In genomic region chrX:10012776-10013175, GRCh38 we compare ENCODE assay signal across 18 cellular contexts. TPM values are rescaled to one million over a fixed set of nuclear protein-coding genes. Genes with fewer than 3 reads are reported as not detected.
DNase-seq lines count a peak whose midpoint lies in the region; ATAC-seq, FAIRE-seq and TF ChIP-seq lines count a peak whose summit lies in the region.
"Had no signal": no experiment of that assay in that cellular context is flagged by ENCODE, and none has a peak within 500 bp of the region (broad histone marks: within the 10 kb centered on the region; RNA-seq: fewer than 3 reads in every experiment).

No MANE protein-coding gene starts in this region.

- no peaks in the 10 kb centered on the region for H4K20me1 ChIP-seq in MM.1S (ENCODE audit: insufficient read depth, low read length)

- H3K9ac ChIP-seq in MM.1S (ENCODE audit: low read length), result no peak overlapping the region

- no peak overlapping the region for H3K4me3 ChIP-seq in MM.1S (ENCODE audit: low read length)
- H3K4me3 ChIP-seq: adrenal gland, gastroesophageal sphincter had no signal

- peaks cover 6% of the 10 kb centered on the region for H3K36me3 Mint-ChIP-seq in T-helper 2 cell treated with Interferon-gamma antibody and Interleukin-4, amounts not matched to agents 5 μg/mL and 100 μg/mL, for 36 hours (ENCODE audit: low read depth)
- peaks cover 4% of the 10 kb centered on the region for H3K36me3 Mint-ChIP-seq in activated naive CD8-positive, alpha-beta T cell treated with anti-CD3 and anti-CD28 coated beads, Interleukin-2, amount 10 ng/mL, durations not matched to agents 7 days and 5 days
- peaks cover 5% of the 10 kb centered on the region for H3K36me3 Mint-ChIP-seq in nephron (ENCODE audit: low read depth)

- H3K27ac Mint-ChIP-seq in T-helper 2 cell treated with Interferon-gamma antibody and Interleukin-4, amounts not matched to agents 5 μg/mL and 100 μg/mL, for 36 hours, result peak overlapping the region; percentile 33
- H3K27ac Mint-ChIP-seq in activated naive CD8-positive, alpha-beta T cell treated with anti-CD3 and anti-CD28 coated beads, Interleukin-2, amount 10 ng/mL, durations not matched to agents 7 days and 5 days, result peak overlapping the region; percentile 72
- peak overlapping the region; percentile 4 to 85 (median 49) for H3K27ac Mint-ChIP-seq in nephron

- H3K4me2 ChIP-seq in MM.1S (ENCODE audit: low read depth, low read length), result no peak overlapping the region

- H3K36me3 ChIP-seq in MM.1S (replicated peaks; ENCODE audit: insufficient read depth, low read length), result no peaks in the 10 kb centered on the region
- H3K36me3 ChIP-seq: adrenal gland, gastroesophageal sphincter had no signal

- no peaks in the 10 kb centered on the region for H3K27me3 ChIP-seq in MM.1S (replicated peaks; ENCODE audit: insufficient read depth, low read length)
- H3K27me3 ChIP-seq: gastroesophageal sphincter had no signal

- H3K27me3 Mint-ChIP-seq in T-helper 2 cell treated with Interferon-gamma antibody and Interleukin-4, amounts not matched to agents 5 μg/mL and 100 μg/mL, for 36 hours (ENCODE audit: low read depth), result peaks cover 10% of the 10 kb centered on the region
- H3K27me3 Mint-ChIP-seq in activated naive CD8-positive, alpha-beta T cell treated with anti-CD3 and anti-CD28 coated beads, Interleukin-2, amount 10 ng/mL, durations not matched to agents 7 days and 5 days, result peaks cover 11% of the 10 kb centered on the region
- H3K27me3 Mint-ChIP-seq in nephron (ENCODE audit: low read depth), result peaks cover 5% of the 10 kb centered on the region

- H3K4me1 Mint-ChIP-seq in T-helper 2 cell treated with Interferon-gamma antibody and Interleukin-4, amounts not matched to agents 5 μg/mL and 100 μg/mL, for 36 hours (ENCODE audit: low read depth), result peaks cover 28% of the 10 kb centered on the region
- H3K4me1 Mint-ChIP-seq in activated naive CD8-positive, alpha-beta T cell treated with anti-CD3 and anti-CD28 coated beads, Interleukin-2, amount 10 ng/mL, durations not matched to agents 7 days and 5 days, result peaks cover 21% of the 10 kb centered on the region
- H3K4me1 Mint-ChIP-seq in nephron, result peaks cover 34% of the 10 kb centered on the region

- H3K4me3 Mint-ChIP-seq in T-helper 2 cell treated with Interferon-gamma antibody and Interleukin-4, amounts not matched to agents 5 μg/mL and 100 μg/mL, for 36 hours, result peak overlapping the region; percentile 57
- peak overlapping the region; percentile 19 for H3K4me3 Mint-ChIP-seq in activated naive CD8-positive, alpha-beta T cell treated with anti-CD3 and anti-CD28 coated beads, Interleukin-2, amount 10 ng/mL, durations not matched to agents 7 days and 5 days
- peak overlapping the region; percentile 58 to 70 (median 61) for H3K4me3 Mint-ChIP-seq in nephron

- H3K9me3 Mint-ChIP-seq in T-helper 2 cell treated with Interferon-gamma antibody and Interleukin-4, amounts not matched to agents 5 μg/mL and 100 μg/mL, for 36 hours, result no peaks in the 10 kb centered on the region
- H3K9me3 Mint-ChIP-seq in activated naive CD8-positive, alpha-beta T cell treated with anti-CD3 and anti-CD28 coated beads, Interleukin-2, amount 10 ng/mL, durations not matched to agents 7 days and 5 days, result no peaks in the 10 kb centered on the region
- H3K9me3 Mint-ChIP-seq in nephron, result peaks cover 13% of the 10 kb centered on the region

- POLR2A ChIA-PET in activated naive CD8-positive, alpha-beta T cell treated with anti-CD3 and anti-CD28 coated beads, Interleukin-2, amount 10 ng/mL, durations not matched to agents 7 days and 5 days (lab: Charles Lee), result interaction anchor here (1.9 to 2.2 kb wide), 2 partner anchors 11 to 98 kb away, joined by 4 to 7 read pairs; no protein-coding TSS in a partner anchor

- no peak for TF ChIP-seq POLR2A in GM12892 (IDR thresholded peaks at IDR 0.05; ENCODE audit: low read depth, low read length)

- no peaks in the 10 kb centered on the region for H3K9me2 ChIP-seq in MM.1S (replicated peaks; ENCODE audit: insufficient read depth, low read length)

- no peak for ATAC-seq in activated naive CD8-positive, alpha-beta T cell treated with anti-CD3 and anti-CD28 coated beads, Interleukin-2, amount 10 ng/mL, durations not matched to agents 7 days and 5 days (ENCODE audit: low read depth)
- no peak for ATAC-seq in GM18909 (IDR thresholded peaks at IDR 0.05; ENCODE audit: poor library complexity, unreplicated experiment)
- ATAC-seq: gastroesophageal sphincter had no signal

- no peak overlapping the region for H3K27ac ChIP-seq in MM.1S (ENCODE audit: low read length)
- H3K27ac ChIP-seq: adrenal gland, HL-60 had no signal

- no peak overlapping the region for H2AFZ ChIP-seq in MM.1S (ENCODE audit: low read length)

- no peaks in the 10 kb centered on the region for H3K9me3 ChIP-seq in MM.1S (replicated peaks; ENCODE audit: insufficient read depth, low read length)
- H3K9me3 ChIP-seq: adrenal gland, gastroesophageal sphincter had no signal

- no peak for DNase-seq in T-helper 2 cell treated with Interferon-gamma antibody and Interleukin-4, amounts not matched to agents 5 μg/mL and 100 μg/mL, for 36 hours (ENCODE audit: low spot score)
- no peak for DNase-seq in T-helper 2 cell
- no peak for DNase-seq in GM12892 (ENCODE audit: insufficient read length)
- DNase-seq in activated naive CD8-positive, alpha-beta T cell treated with anti-CD3 and anti-CD28 coated beads, Interleukin-2, amount 10 ng/mL, durations not matched to agents 7 days and 5 days, result no peak
- DNase-seq in MM.1S, result no peak
- DNase-seq in iPS-NIHi7 (ENCODE audit: extremely low spot score), result no peak
- DNase-seq: 8988T; activated CD8-positive, alpha-beta memory T cell treated with anti-CD3 and anti-CD28 coated beads, Interleukin-2, amount 50 U/mL, for 4 hours; GF-D8; NCI-H1417 treated with DMSO at 0.1 percent for 48 hours; Right ventricle myocardium superior had no signal

- 0 out of 2 replicates have a peak, but pooled peaks cover 2% of the 10 kb centered on the region for H3K4me1 ChIP-seq in MM.1S (ENCODE audit: low read length)

- no peak for TF ChIP-seq CTCF in nephron (IDR thresholded peaks at IDR 0.05; ENCODE audit: unreplicated experiment in 3 of 3)
- no peak for TF ChIP-seq CTCF in MM.1S (IDR thresholded peaks at IDR 0.05; ENCODE audit: low read length)

- FAIRE-seq in GM12892 (lab: Jason Lieb, UNC), result peak; percentile 40
- FAIRE-seq: GM19239 had no signal

- no peaks in the 10 kb centered on the region for H3F3A ChIP-seq in MM.1S (ENCODE audit: insufficient read depth, low read length)

- peaks cover 20% of the 10 kb centered on the region for H3K79me2 ChIP-seq in MM.1S (ENCODE audit: low read length)

RNA-seq across cellular contexts. Expression of gene CLDN34, which starts 45.6 kb away (rescaled TPM):
- polyA plus RNA-seq in GM12892 (2012; ENCODE audit: missing spikeins), result not detected
- total RNA-seq in activated naive CD8-positive, alpha-beta T cell treated with anti-CD3 and anti-CD28 coated beads, Interleukin-2, amount 10 ng/mL, durations not matched to agents 7 days and 5 days, result not detected
- total RNA-seq: gastroesophageal sphincter, posterior vena cava, Right ventricle myocardium superior had no signal
